ENCODE assay signal across 10 cellular contexts in genomic region chr21:38323721-38324591, GRCh38.
A peak's percentile ranks its signal among the peaks of the same experiment; 100 is the strongest.
DNase-seq lines count a peak whose midpoint lies in the region; ATAC-seq lines count a peak whose summit lies in the region.
"Had no signal": no experiment of that assay in that cellular context is flagged by ENCODE, and none has a peak within 500 bp of the region (broad histone marks: within the 10 kb centered on the region; RNA-seq: fewer than 3 reads in every experiment).

No MANE protein-coding gene starts in this region.

- peak overlapping the region; percentile 7 for H3K4me3 ChIP-seq in CD8-positive, alpha-beta memory T cell (ENCODE audit: low read length)
- H3K4me3 ChIP-seq: pancreas had no signal

- DNase-seq in CD8-positive, alpha-beta memory T cell, result peak in 1 of 5 donors; percentile 17
- DNase-seq in M059J (ENCODE audit: low read depth), result peak; percentile 99
- DNase-seq in T-cell, result peak in 4 of 34 experiments; percentile 4 to 11 (median 8)
- peak; percentile 44 for DNase-seq in iPS-NIHi7 (ENCODE audit: extremely low spot score)
- DNase-seq in GOT3 (lab: John Stamatoyannopoulos, UW), result no peak
- no peak for DNase-seq in stimulated activated naive CD4-positive, alpha-beta T cell treated with Interleukin-2 at 50 U/mL for 16 hours (lab: John Stamatoyannopoulos, UW)
- no peak for DNase-seq in cortex of kidney (lab: John Stamatoyannopoulos, UW)

- no peaks in the 10 kb centered on the region for H3K27me3 ChIP-seq in CD8-positive, alpha-beta memory T cell (ENCODE audit: insufficient read depth, low read length, poor library complexity, severe bottlenecking)
- H3K27me3 ChIP-seq: pancreas had no signal

- H3K4me1 Mint-ChIP-seq in CD8-positive, alpha-beta memory T cell, result peaks cover 0 to 8% (median 0%) of the 10 kb centered on the region in 3 donors
- peaks cover 15 to 24% (median 23%) of the 10 kb centered on the region in 3 donors for H3K4me1 Mint-ChIP-seq in T-cell

- no peaks in the 10 kb centered on the region for H3K36me3 Mint-ChIP-seq in CD8-positive, alpha-beta memory T cell
- no peaks in the 10 kb centered on the region for H3K36me3 Mint-ChIP-seq in T-cell
- H3K36me3 Mint-ChIP-seq: activated naive CD8-positive, alpha-beta T cell had no signal

- CTCF ChIA-PET in CD8-positive, alpha-beta memory T cell (lab: Charles Lee), result no interaction called here
- CTCF ChIA-PET in T-cell (lab: Charles Lee), result interaction anchor here in 1 of 2 donors (0.5 kb wide), 1 partner anchor 773 kb away, joined by 3 read pairs; no protein-coding TSS in a partner anchor

- H3K36me3 ChIP-seq in CD8-positive, alpha-beta memory T cell (ENCODE audit: insufficient read depth, low read length), result no peaks in the 10 kb centered on the region
- H3K36me3 ChIP-seq: pancreas had no signal

- peaks cover 21% of the 10 kb centered on the region for H3K4me1 ChIP-seq in CD8-positive, alpha-beta memory T cell (ENCODE audit: insufficient read depth, low read length)
- H3K4me1 ChIP-seq: pancreas had no signal

- H3K27me3 Mint-ChIP-seq in CD8-positive, alpha-beta memory T cell, result peaks cover 0 to 5% of the 10 kb centered on the region in 2 donors
- H3K27me3 Mint-ChIP-seq in T-cell, result no peaks in the 10 kb centered on the region
- H3K27me3 Mint-ChIP-seq: activated naive CD8-positive, alpha-beta T cell had no signal

- H3K9me3 ChIP-seq in CD8-positive, alpha-beta memory T cell (ENCODE audit: low read length), result no peaks in the 10 kb centered on the region
- H3K9me3 ChIP-seq: pancreas had no signal

- no peak overlapping the region for H3K4me3 Mint-ChIP-seq in CD8-positive, alpha-beta memory T cell
- peak overlapping the region in 2 of 3 donors; percentile 2 to 26 for H3K4me3 Mint-ChIP-seq in T-cell
- H3K4me3 Mint-ChIP-seq: activated naive CD8-positive, alpha-beta T cell had no signal

- no peak overlapping the region for H3K27ac ChIP-seq in CD8-positive, alpha-beta memory T cell (ENCODE audit: low read depth, low read length)
- H3K27ac ChIP-seq: pancreas had no signal

- POLR2A ChIA-PET in CD8-positive, alpha-beta memory T cell (lab: Charles Lee), result no interaction called here
- POLR2A ChIA-PET in T-cell (lab: Charles Lee), result no interaction called here

- peaks cover 0 to 2% (median 0%) of the 10 kb centered on the region in 5 donors for H3K9me3 Mint-ChIP-seq in CD8-positive, alpha-beta memory T cell
- no peaks in the 10 kb centered on the region for H3K9me3 Mint-ChIP-seq in T-cell

- ATAC-seq in T-cell (replicated peaks in 1 of 4), result peak; percentile 91 to 99 (median 96)
- ATAC-seq in HG03095 (IDR thresholded peaks at IDR 0.05; ENCODE audit: unreplicated experiment), result no peak

- H3K27ac Mint-ChIP-seq in CD8-positive, alpha-beta memory T cell, result peak overlapping the region in 1 of 8 donors; percentile 50
- peak overlapping the region; percentile 65 to 80 for H3K27ac Mint-ChIP-seq in T-cell
- H3K27ac Mint-ChIP-seq: activated naive CD8-positive, alpha-beta T cell had no signal

Comparison
In these comparisons a context has a peak if more than half of its experiments do, and no peak if none do; other contexts are left out.
1. DNase-seq: peak in M059J (single experiment) and iPS-NIHi7 (single experiment); none in GOT3 (single experiment), stimulated activated naive CD4-positive, alpha-beta T cell treated with Interleukin-2 at 50 U/mL for 16 hours (single experiment) and cortex of kidney (single experiment).
2. H3K4me3 Mint-ChIP-seq: peak in T-cell (2 of 3); none in CD8-positive, alpha-beta memory T cell (0 of 7).